ENCODE assay signal across 10 cellular contexts in the genomic region with DNA sequence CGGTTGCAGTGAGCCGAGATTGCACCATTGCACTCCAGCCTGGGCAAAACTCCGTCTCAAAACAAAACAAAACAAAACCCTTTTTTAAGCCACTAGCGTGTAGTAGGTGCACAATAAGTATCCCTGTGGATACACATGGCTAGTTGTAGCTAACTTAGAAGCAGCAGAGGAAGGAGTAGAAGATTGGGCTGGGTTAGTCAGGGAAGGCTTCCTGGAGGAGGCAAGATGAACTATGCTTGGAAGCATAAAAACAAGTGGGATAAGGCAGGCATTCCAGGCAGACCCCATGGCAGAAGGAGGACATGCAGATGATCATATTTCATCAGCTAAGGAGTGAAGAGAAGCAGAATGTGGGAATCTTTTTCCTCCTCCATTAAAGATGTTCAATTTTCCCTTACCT.
"Had no signal": no experiment of that assay in that cellular context is flagged by ENCODE, and none has a peak within 500 bp of the region (broad histone marks: within the 10 kb centered on the region; RNA-seq: fewer than 3 reads in every experiment).

No MANE protein-coding gene starts in this region.

- H3K9me3 ChIP-seq: HAP-1 had no signal

- H3K9ac ChIP-seq: GM23248, KMS-11 had no signal

- H3K36me3 ChIP-seq: HAP-1 had no signal

- FAIRE-seq: HTR-8/SVneo had no signal

- H2AFZ ChIP-seq: GM23248 had no signal

- H3K27ac ChIP-seq: GM23248, KMS-11 had no signal

- H3K4me2 ChIP-seq: KMS-11 had no signal

- DNase-seq: GM23248, GOT3, H7, HFFc6, IMR-90, KBM-7 had no signal

- H3K4me1 ChIP-seq: HAP-1 had no signal

- H3K4me3 ChIP-seq: GM23248, HAP-1 had no signal

- ATAC-seq: HCT116 had no signal
